Comparison of ENCODE assay signal across 8 cellular contexts in the genomic region with DNA sequence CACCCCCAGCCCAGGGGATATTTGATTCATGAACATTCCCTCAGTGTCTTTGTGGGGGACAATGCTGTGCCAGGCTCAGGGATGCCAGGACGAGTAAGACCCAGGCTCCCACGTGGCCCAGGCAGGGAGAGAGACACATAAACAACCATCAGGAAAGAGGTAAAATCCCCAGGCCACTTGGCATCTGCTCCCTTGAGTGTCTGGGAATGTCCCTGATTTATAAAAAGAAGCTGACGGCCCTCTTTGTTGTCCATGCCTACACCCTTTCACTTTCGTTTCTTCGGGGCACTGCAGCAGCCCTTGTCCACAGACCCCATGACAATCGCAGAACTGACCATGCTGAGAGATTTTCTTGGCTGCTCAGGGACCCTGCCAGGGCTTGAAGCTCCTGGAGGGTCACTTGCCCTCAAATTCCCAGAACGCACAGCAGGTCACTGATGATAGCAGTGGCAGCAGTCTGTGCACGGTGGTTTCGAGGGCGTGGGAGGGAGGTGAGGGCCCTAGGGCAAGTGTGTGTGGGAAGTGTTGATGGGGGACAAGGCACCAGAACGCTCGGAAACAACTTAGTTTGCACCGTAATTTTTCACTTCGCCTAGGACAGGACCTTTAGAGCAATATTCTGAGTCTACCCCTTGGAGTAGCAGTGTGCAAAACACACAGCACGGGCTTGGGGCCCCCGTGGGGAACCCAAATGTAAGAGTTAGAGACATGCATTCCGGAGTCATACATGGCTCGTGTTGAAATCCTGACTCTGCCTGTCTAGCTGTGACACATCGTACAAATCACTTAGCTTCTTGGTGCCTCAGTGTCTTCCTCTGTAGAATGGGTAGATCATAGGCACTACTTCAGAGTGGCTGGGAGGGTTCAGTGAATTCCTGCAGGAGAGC. TPM values are rescaled to one million over a fixed set of nuclear protein-coding genes. Genes with fewer than 3 reads are reported as not detected.
DNase-seq lines count a peak whose midpoint lies in the region; ATAC-seq, FAIRE-seq and TF ChIP-seq lines count a peak whose summit lies in the region.

No MANE protein-coding gene starts in this region.

- 0 out of 3 replicates have a peak, but pooled peaks cover 5% of the 10 kb centered on the region for H3K4me1 ChIP-seq in A549

- H3K4me1 Mint-ChIP-seq in activated CD8-positive, alpha-beta memory T cell treated with anti-CD3 and anti-CD28 coated beads, Interleukin-2, amount 10 ng/mL, durations not matched to agents 7 days and 5 days = peaks cover 65% of the 10 kb centered on the region

- no peak for TF ChIP-seq POLR2A in A549 (IDR thresholded peaks at IDR 0.05; ENCODE audit: low read length)

- no peak for TF ChIP-seq CTCF in A549 (IDR thresholded peaks at IDR 0.05)

- DNase-seq in A549 (ENCODE audit: low read depth in 1 of 2, low spot score in 1 of 2) (no peak), Right ventricle myocardium inferior (ENCODE audit: missing footprints) (no peak), NCI-H2171 treated with DMSO at 0.1 percent for 48 hours (lab: John Stamatoyannopoulos, UW) (no peak), DMS114 treated with DMSO at 0.1 percent for 48 hours (lab: John Stamatoyannopoulos, UW; ENCODE audit: unreplicated experiment) (no peak)
- peak; percentile 63 for DNase-seq in activated CD8-positive, alpha-beta memory T cell treated with anti-CD3 and anti-CD28 coated beads, Interleukin-2, amount 10 ng/mL, durations not matched to agents 7 days and 5 days

- H3K4me2 ChIP-seq in A549 = peak overlapping the region; percentile 46

- no peak for FAIRE-seq in A549 (lab: Jason Lieb, UNC)

- peak overlapping the region; percentile 93 for H3K27ac Mint-ChIP-seq in activated CD8-positive, alpha-beta memory T cell treated with anti-CD3 and anti-CD28 coated beads, Interleukin-2, amount 10 ng/mL, durations not matched to agents 7 days and 5 days

- peak overlapping the region; percentile 82 for H3K4me3 Mint-ChIP-seq in activated CD8-positive, alpha-beta memory T cell treated with anti-CD3 and anti-CD28 coated beads, Interleukin-2, amount 10 ng/mL, durations not matched to agents 7 days and 5 days

- no peaks in the 10 kb centered on the region for H3K9me3 ChIP-seq in A549

- H3K9me3 Mint-ChIP-seq in activated CD8-positive, alpha-beta memory T cell treated with anti-CD3 and anti-CD28 coated beads, Interleukin-2, amount 10 ng/mL, durations not matched to agents 7 days and 5 days (ENCODE audit: low read depth) = no peaks in the 10 kb centered on the region

- no peaks in the 10 kb centered on the region for H3K27me3 Mint-ChIP-seq in activated CD8-positive, alpha-beta memory T cell treated with anti-CD3 and anti-CD28 coated beads, Interleukin-2, amount 10 ng/mL, durations not matched to agents 7 days and 5 days

- H3K4me3 ChIP-seq in A549 = no peak overlapping the region
- H3K4me3 ChIP-seq in skin epidermis = peak overlapping the region; percentile 10 to 32 (median 13)

- no peak for TF ChIP-seq RAD21 in A549 (conservative IDR thresholded peaks at IDR 0.05 in 1 of 2, IDR thresholded peaks at IDR 0.05 in 1 of 2)

- CTCF ChIA-PET in A549 (lab: Yijun Ruan, JAX) = interaction anchor here (0.6 to 6.3 kb wide), 5 partner anchors 26 to 755 kb away, joined by 3 to 21 read pairs (median 3); no protein-coding TSS in a partner anchor
- CTCF ChIA-PET in activated CD8-positive, alpha-beta memory T cell treated with anti-CD3 and anti-CD28 coated beads, Interleukin-2, amount 10 ng/mL, durations not matched to agents 7 days and 5 days (lab: Charles Lee) = interaction anchor here (0.8 to 5.2 kb wide), 10 partner anchors 11 to 108 kb away, joined by 3 to 31 read pairs (median 4); no protein-coding TSS in a partner anchor

- ATAC-seq in A549 (peak in 1 of 2 experiments; percentile 22; a peak in 2 of 6 replicates), GM18867 (IDR thresholded peaks at IDR 0.05; ENCODE audit: unreplicated experiment) (peak; percentile 58), HG03103 (IDR thresholded peaks at IDR 0.05; ENCODE audit: low read depth, unreplicated experiment) (peak; percentile 34), Right ventricle myocardium inferior (peak; percentile 39)
- peak; percentile 47 for ATAC-seq in activated CD8-positive, alpha-beta memory T cell treated with anti-CD3 and anti-CD28 coated beads, Interleukin-2, amount 10 ng/mL, durations not matched to agents 7 days and 5 days

- intact Hi-C loops in Right ventricle myocardium inferior (cut with DNase I) = loop anchor here (5.0 kb wide), 1 partner anchor 44 kb away; the partner anchor contains the start of gene CYLD

- H3K27ac ChIP-seq in A549 = peak overlapping the region in 1 of 2 experiments; percentile 26; a peak in 1 of 6 replicates
- H3K27ac ChIP-seq in skin epidermis = peak overlapping the region; percentile 3 to 94 (median 83)

- WGBS in A549 (ENCODE audit: missing lambda C conversion rate) = 51% methylated on average over 19 of the region's 19 CpGs

- POLR2A ChIA-PET in A549 (lab: Yijun Ruan, JAX) = no interaction called here

- H3K36me3 Mint-ChIP-seq in activated CD8-positive, alpha-beta memory T cell treated with anti-CD3 and anti-CD28 coated beads, Interleukin-2, amount 10 ng/mL, durations not matched to agents 7 days and 5 days = peaks cover 25% of the 10 kb centered on the region

- no peak for TF ChIP-seq EP300 in A549 (IDR thresholded peaks at IDR 0.05)

TF ChIP-seq in A549, 52 proteins besides CTCF, POLR2A, EP300 and RAD21:
- TF ChIP-seq RFX5 (IDR thresholded peaks at IDR 0.05) (no peak), MAFK (IDR thresholded peaks at IDR 0.05; ENCODE audit: partially characterized antibody) (no peak), JUNB (IDR thresholded peaks at IDR 0.05) (no peak), ZSCAN20 (CRISPR knock-in tag; IDR thresholded peaks at IDR 0.05) (no peak), FOSB (CRISPR knock-in tag; IDR thresholded peaks at IDR 0.05) (no peak), PHF8 (IDR thresholded peaks at IDR 0.05; ENCODE audit: borderline replicate concordance, low read depth) (no peak), CBX8 (IDR thresholded peaks at IDR 0.05) (no peak), RARB (CRISPR knock-in tag; IDR thresholded peaks at IDR 0.05) (no peak)
TF ChIP-seq in A549: peak in this region for 0.

RNA-seq across cellular contexts. Expression of gene NOD2, which starts 4.7 kb away (rescaled TPM):
- polyA plus RNA-seq in A549 (2011; rRNA removed) (0.03 TPM in 1 of 2 replicates, not detected in the other), A549 (2017; fragmentation: RNase III; extraction: RNeasy Plus Mini Kit Qiagen cat#74134 plus additional on column Dnase treatment) (not detected in 3 replicates)
- not detected in 2 replicates for polyA plus RNA-seq in A549 (2012; cell fraction: cytosol; rRNA removed)
- polyA plus RNA-seq in A549 (2012; cell fraction: nucleus; rRNA removed) = 0.02 TPM in 1 of 2 replicates, not detected in the other
- polyA minus RNA-seq in A549 (2011; rRNA and poly(A)+ RNA removed) = 0.12 TPM in 1 of 2 replicates, not detected in the other
- 10 to 100 TPM in 1 of 2 experiments, 1 to 10 TPM in 1; 6.5 to 10.7 TPM for total RNA-seq in activated CD8-positive, alpha-beta memory T cell treated with anti-CD3 and anti-CD28 coated beads, Interleukin-2, amount 10 ng/mL, durations not matched to agents 7 days and 5 days
- 0.81 TPM for total RNA-seq in Right ventricle myocardium inferior

RNA-seq across cellular contexts. Expression of gene SNX20, which starts 17.0 kb away (rescaled TPM):
- not detected in 2 replicates for polyA plus RNA-seq in A549 (2011; rRNA removed)
- polyA plus RNA-seq in A549 (2012; cell fraction: cytosol; rRNA removed) = not detected in 2 replicates
- polyA plus RNA-seq in A549 (2012; cell fraction: nucleus; rRNA removed) = not detected in 2 replicates
- polyA plus RNA-seq in A549 (2017; fragmentation: RNase III; extraction: RNeasy Plus Mini Kit Qiagen cat#74134 plus additional on column Dnase treatment) = not detected in 3 replicates
- not detected in 2 replicates for polyA minus RNA-seq in A549 (2011; rRNA and poly(A)+ RNA removed)
- 10 to 100 TPM; 60.0 to 72.1 TPM for total RNA-seq in activated CD8-positive, alpha-beta memory T cell treated with anti-CD3 and anti-CD28 coated beads, Interleukin-2, amount 10 ng/mL, durations not matched to agents 7 days and 5 days
- total RNA-seq in Right ventricle myocardium inferior = 0.95 TPM

RNA-seq across cellular contexts. Expression of gene CYLD, which starts 43.8 kb away (rescaled TPM):
- polyA plus RNA-seq in A549 (2011; rRNA removed) (11.2 and 12.7 TPM in 2 replicates), A549 (2017; fragmentation: RNase III; extraction: RNeasy Plus Mini Kit Qiagen cat#74134 plus additional on column Dnase treatment) (6.5 to 7.2 TPM (median 6.7 TPM) in 3 replicates)
- polyA plus RNA-seq in A549 (2012; cell fraction: cytosol; rRNA removed) = 2.7 and 3.0 TPM in 2 replicates
- 1.7 and 3.9 TPM in 2 replicates for polyA plus RNA-seq in A549 (2012; cell fraction: nucleus; rRNA removed)
- 10.3 and 11.6 TPM in 2 replicates for polyA minus RNA-seq in A549 (2011; rRNA and poly(A)+ RNA removed)
- 100 to 1,000 TPM; 135 to 195 TPM for total RNA-seq in activated CD8-positive, alpha-beta memory T cell treated with anti-CD3 and anti-CD28 coated beads, Interleukin-2, amount 10 ng/mL, durations not matched to agents 7 days and 5 days
- total RNA-seq in Right ventricle myocardium inferior = 27.5 TPM

Comparison
In these comparisons a context has a peak if more than half of its experiments do, and no peak if none do; other contexts are left out.
1. RNA of gene SNX20, which starts 17.0 kb away (total RNA-seq): 60.0 to 72.1 TPM in activated CD8-positive, alpha-beta memory T cell treated with anti-CD3 and anti-CD28 coated beads, Interleukin-2, amount 10 ng/mL, durations not matched to agents 7 days and 5 days; 0.95 TPM in Right ventricle myocardium inferior (single experiment); every median in the first group is over 10 times any median in the second.